16 cellular contexts compared by ENCODE assay signal in the genomic region with DNA sequence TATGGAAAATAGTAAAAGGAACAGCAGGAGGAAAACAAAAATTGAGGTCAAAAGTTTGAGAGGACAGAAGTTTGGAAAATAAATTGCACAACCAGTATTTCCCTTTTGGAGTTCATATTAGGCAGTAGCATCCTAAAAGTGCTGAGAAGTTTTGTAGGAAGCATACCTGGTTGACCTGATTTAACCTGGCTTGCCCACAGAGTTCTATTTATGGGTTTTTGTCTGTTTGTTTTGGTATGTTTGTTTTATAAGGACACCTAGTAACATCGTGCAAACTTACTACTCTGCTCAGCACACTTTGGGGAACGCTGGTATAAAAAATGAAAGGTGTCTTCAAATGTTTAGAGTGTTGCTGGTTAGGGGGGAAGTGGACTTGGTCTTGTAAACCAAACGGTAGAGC. TPM values are rescaled to one million over a fixed set of nuclear protein-coding genes. Genes with fewer than 3 reads are reported as not detected.
DNase-seq lines count a peak whose midpoint lies in the region; ATAC-seq, FAIRE-seq and TF ChIP-seq lines count a peak whose summit lies in the region.
"Had no signal": no experiment of that assay in that cellular context is flagged by ENCODE, and none has a peak within 500 bp of the region (broad histone marks: within the 10 kb centered on the region; RNA-seq: fewer than 3 reads in every experiment).

No MANE protein-coding gene starts in this region.

- H3K36me3 ChIP-seq in liver (ENCODE audit: control insufficient read depth in 4 of 4, insufficient read depth in 3 of 4, low read depth in 1 of 4, low read length in 3 of 4) = no peaks in the 10 kb centered on the region
- no peaks in the 10 kb centered on the region for H3K36me3 ChIP-seq in HepG2 (replicated peaks in 1 of 2; ENCODE audit: control insufficient read depth in 1 of 2, insufficient read depth in 2 of 2, low read length in 2 of 2)
- peaks cover 10% of the 10 kb centered on the region; the same call in 1 of the 2 replicates for H3K36me3 ChIP-seq in PC-9 (ENCODE audit: low read depth)
- peaks cover 2 to 7% (median 4%) of the 10 kb centered on the region in 5 donors for H3K36me3 ChIP-seq in subcutaneous abdominal adipose tissue (ENCODE audit: control insufficient read depth in 5 of 5, insufficient read depth in 5 of 5, low read length in 5 of 5)
- H3K36me3 ChIP-seq in esophagus squamous epithelium = peaks cover 0 to 15% (median 0%) of the 10 kb centered on the region in 3 donors

- CTCF ChIA-PET in HepG2 (lab: Yijun Ruan, JAX; ENCODE audit: low intra/inter-chr PET ratio, low total read pairs) (no interaction called here), PC-9 (lab: Charles Lee) (no interaction called here), GM10248 (lab: Yijun Ruan, JAX) (no interaction called here)

- H3K27me3 ChIP-seq in liver (ENCODE audit: control insufficient read depth in 4 of 4, insufficient read depth in 4 of 4, low read length in 3 of 4) (no peaks in the 10 kb centered on the region), HepG2 (ENCODE audit: control insufficient read depth in 1 of 2, insufficient read depth in 2 of 2, low read length in 2 of 2) (no peaks in the 10 kb centered on the region), PC-9 (ENCODE audit: insufficient read depth, low read depth) (no peaks in the 10 kb centered on the region), subcutaneous abdominal adipose tissue (ENCODE audit: control insufficient read depth in 5 of 5, insufficient read depth in 4 of 5, low read length in 5 of 5) (no peaks in the 10 kb centered on the region), esophagus squamous epithelium (no peaks in the 10 kb centered on the region)

- peak in 1 of 2 donors; percentile 53 for TF ChIP-seq RAD21 in liver (IDR thresholded peaks at IDR 0.05)
- no peak for TF ChIP-seq RAD21 in HepG2 (CRISPR knock-in tag; IDR thresholded peaks at IDR 0.05)

- H3K9me2 ChIP-seq in PC-9 (ENCODE audit: insufficient read depth) = no peaks in the 10 kb centered on the region

- H3F3A ChIP-seq in PC-9 (ENCODE audit: insufficient read depth, low read depth) = no peaks in the 10 kb centered on the region

- POLR2A ChIA-PET in HepG2 (lab: Yijun Ruan, JAX) = no interaction called here
- POLR2A ChIA-PET in PC-9 (lab: Charles Lee; ENCODE audit: unreplicated experiment) = no interaction called here
- POLR2A ChIA-PET in GM10248 (lab: Yijun Ruan, JAX) = no interaction called here

- H3K4me3 ChIP-seq in liver (ENCODE audit: low read depth in 1 of 3, low read length in 3 of 3) (no peak overlapping the region), HepG2 (replicated peaks in 1 of 3; ENCODE audit: insufficient read depth in 1 of 3, low read depth in 2 of 3, low read length in 3 of 3) (no peak overlapping the region), PC-9 (no peak overlapping the region), subcutaneous abdominal adipose tissue (ENCODE audit: low read depth in 1 of 5, low read length in 5 of 5) (no peak overlapping the region), esophagus squamous epithelium (no peak overlapping the region)
- H3K4me3 ChIP-seq: GM23248 had no signal

- H3K4me2 ChIP-seq in HepG2 (ENCODE audit: low read depth, low read length) (no peak overlapping the region), PC-9 (peak overlapping the region; percentile 23)

- H3K9me3 ChIP-seq in liver (ENCODE audit: control insufficient read depth in 4 of 4, low read length in 3 of 4) (no peaks in the 10 kb centered on the region), HepG2 (ENCODE audit: low read length) (no peaks in the 10 kb centered on the region), PC-9 (ENCODE audit: insufficient read depth, low read depth) (no peaks in the 10 kb centered on the region), subcutaneous abdominal adipose tissue (ENCODE audit: control insufficient read depth in 5 of 5, low read length in 5 of 5) (no peaks in the 10 kb centered on the region), esophagus squamous epithelium (no peaks in the 10 kb centered on the region)

- peak overlapping the region; percentile 64 to 68 for H3K27ac ChIP-seq in liver (ENCODE audit: low read depth in 1 of 2, low read length in 2 of 2)
- H3K27ac ChIP-seq in HepG2 (ENCODE audit: extremely low read length, insufficient read depth, low read length) = no peak overlapping the region
- H3K27ac ChIP-seq in PC-9 = no peak overlapping the region
- H3K27ac ChIP-seq in subcutaneous abdominal adipose tissue (ENCODE audit: low read depth, low read length) = peak overlapping the region; percentile 2
- no peak overlapping the region for H3K27ac ChIP-seq in esophagus squamous epithelium
- H3K27ac ChIP-seq: GM23248 had no signal

- WGBS in liver = 16% methylated on average over 3 of the region's 3 CpGs
- 1% methylated on average over 3 of the region's 3 CpGs for WGBS in HepG2 (ENCODE audit: low lambda C conversion rate)
- 41 to 64% methylated on average over 3 of the region's 3 CpGs for WGBS in esophagus squamous epithelium, 2 donors

- no peak for TF ChIP-seq POLR2A in HepG2 (IDR thresholded peaks at IDR 0.05; ENCODE audit: insufficient read depth in 1 of 2, low read depth in 2 of 2, low read length in 2 of 2)
- no peak for TF ChIP-seq POLR2A in esophagus squamous epithelium (IDR thresholded peaks at IDR 0.05)

- intact Hi-C loops in HepG2 (cut with micrococcal nuclease; ENCODE audit: unreplicated experiment) (no loop called here), PC-9 (cut with micrococcal nuclease; ENCODE audit: unreplicated experiment) (no loop called here), esophagus squamous epithelium (cut with DNase I) (no loop called here)

- H2AFZ ChIP-seq in HepG2 (ENCODE audit: low read length) = no peak overlapping the region
- H2AFZ ChIP-seq in PC-9 = no peak overlapping the region
- H2AFZ ChIP-seq: GM23248 had no signal

- FAIRE-seq in HepG2 (lab: Jason Lieb, UNC) = no peak
- FAIRE-seq in islet of Langerhans (lab: Jason Lieb, UNC) = peak; percentile 60

- TF ChIP-seq CTCF in liver (IDR thresholded peaks at IDR 0.05; ENCODE audit: low read depth, low read length, missing input control) (no peak), HepG2 (CRISPR knock-in tag; IDR thresholded peaks at IDR 0.05) (no peak), PC-9 (conservative IDR thresholded peaks at IDR 0.05) (no peak), GM10248 (IDR thresholded peaks at IDR 0.05; ENCODE audit: control extremely low read depth, extremely low read depth, low read depth, missing control alignments) (no peak), esophagus squamous epithelium (IDR thresholded peaks at IDR 0.05) (no peak)

- H3K79me2 ChIP-seq in HepG2 (ENCODE audit: insufficient read depth, low read length) (no peaks in the 10 kb centered on the region), PC-9 (ENCODE audit: low read depth) (peaks cover 15% of the 10 kb centered on the region; the same call in 1 of the 2 replicates)

- TF ChIP-seq EP300 in HepG2 (IDR thresholded peaks at IDR 0.05; ENCODE audit: low read depth in 2 of 2, low read length in 2 of 2) (no peak), HepG2 (CRISPR knock-in tag; IDR thresholded peaks at IDR 0.05; ENCODE audit: borderline replicate concordance) (no peak)

- DNase-seq in HepG2 (ENCODE audit: low spot score) (no peak), PC-9 (no peak), GM10248 (ENCODE audit: extremely low spot score) (no peak), NCI-H82 (lab: John Stamatoyannopoulos, UW) (no peak), esophagus squamous epithelium (lab: John Stamatoyannopoulos, UW) (no peak)
- DNase-seq: AML-193, DMS79, GM23248, HCEC 1CT, NCI-H1417 treated with DMSO at 0.1 percent for 48 hours, NCI-H1930, SW 1271 had no signal

- BruUV-seq in HepG2 (replicated peaks; lab: Mats Ljungman, UMichigan) (no TSS peak), PC-9 (replicated peaks; lab: Mats Ljungman, UMichigan) (no TSS peak)

- peaks cover 0 to 17% (median 8%) of the 10 kb centered on the region in 4 donors for H3K4me1 ChIP-seq in liver (ENCODE audit: control insufficient read depth in 4 of 4, insufficient read depth in 4 of 4, low read length in 3 of 4)
- no peaks in the 10 kb centered on the region for H3K4me1 ChIP-seq in HepG2 (ENCODE audit: insufficient read depth, low read length)
- peaks cover 16% of the 10 kb centered on the region for H3K4me1 ChIP-seq in PC-9 (replicated peaks; ENCODE audit: insufficient read depth)
- H3K4me1 ChIP-seq in subcutaneous abdominal adipose tissue (ENCODE audit: control insufficient read depth in 5 of 5, insufficient read depth in 5 of 5, low read length in 5 of 5) = peaks cover 0 to 41% (median 32%) of the 10 kb centered on the region in 5 donors
- H3K4me1 ChIP-seq in esophagus squamous epithelium = peaks cover 0 to 44% (median 0%) of the 10 kb centered on the region in 3 donors

- in situ Hi-C loops in HepG2 (cut with HindIII; ENCODE audit: extremely low pct_ligation_motif_present, low pct_unique_long_range_greater_than_20kb) = no loop called here

- H3K9ac ChIP-seq in liver (ENCODE audit: low read depth in 1 of 2, low read length in 2 of 2) = peak overlapping the region in 1 of 2 donors; percentile 58
- H3K9ac ChIP-seq in HepG2 (ENCODE audit: insufficient read depth, low read depth, low read length) = no peak overlapping the region
- H3K9ac ChIP-seq in subcutaneous abdominal adipose tissue (ENCODE audit: low read length in 5 of 5) = peak overlapping the region in 1 of 5 donors; percentile 24
- H3K9ac ChIP-seq: GM23248 had no signal

- H4K20me1 ChIP-seq in HepG2 (ENCODE audit: insufficient read depth, low read length) = no peaks in the 10 kb centered on the region
- 0 out of 2 replicates have a peak, but pooled peaks cover 2% of the 10 kb centered on the region for H4K20me1 ChIP-seq in PC-9 (ENCODE audit: insufficient read depth)

- ATAC-seq in HepG2 = no peak

RNA-seq across cellular contexts. Expression of a gene that starts 15.1 kb away (rescaled TPM):
- total RNA-seq in liver (1 to 10 TPM; 4.0 to 7.6 TPM), HepG2 (2016; rRNA removed; fragmentation: Illumina TruSeq; extraction: Trizol) (not detected in 2 replicates), PC-9 (2021) (2.8 and 3.1 TPM in 2 replicates), esophagus squamous epithelium (10 to 100 TPM; 10.2 to 19.5 (median 11.9) TPM)
- polyA plus RNA-seq in liver (1 to 10 TPM; 1.2 to 3.6 TPM), HepG2 (2011; rRNA removed) (0.01 TPM in 1 of 2 replicates, not detected in the other)
- total RNA-seq in HepG2 (2016; cell fraction: cytosol; rRNA removed; fragmentation: Illumina TruSeq; extraction: Trizol; ENCODE audit: low read depth) = not detected in 2 replicates
- total RNA-seq in HepG2 (2016; cell fraction: insoluble cytoplasmic fraction; rRNA removed; fragmentation: Illumina TruSeq; extraction: Trizol) = not detected in 2 replicates
- not detected in 2 replicates for total RNA-seq in HepG2 (2016; cell fraction: membrane; rRNA removed; fragmentation: Illumina TruSeq; extraction: Trizol)
- not detected in 2 replicates for total RNA-seq in HepG2 (2016; cell fraction: nucleus; rRNA removed; fragmentation: Illumina TruSeq; extraction: Trizol)
- not detected in 2 replicates for polyA plus RNA-seq in HepG2 (2011; cell fraction: cytosol; rRNA removed)
- polyA plus RNA-seq in HepG2 (2011; cell fraction: nucleus; rRNA removed) = not detected in 2 replicates
- polyA plus RNA-seq in HepG2 (2012) = not detected in 2 replicates
- not detected in 2 replicates for polyA plus RNA-seq in HepG2 (2016; cell fraction: cytosol; fragmentation: Illumina TruSeq; extraction: Trizol; ENCODE audit: low read depth)
- not detected in 2 replicates for polyA plus RNA-seq in HepG2 (2016; cell fraction: insoluble cytoplasmic fraction; fragmentation: Illumina TruSeq; extraction: Trizol; ENCODE audit: low read depth)
- not detected in 2 replicates for polyA plus RNA-seq in HepG2 (2016; cell fraction: membrane; fragmentation: Illumina TruSeq; extraction: Trizol; ENCODE audit: low read depth)
- polyA plus RNA-seq in HepG2 (2016; cell fraction: nucleus; fragmentation: Illumina TruSeq; extraction: Trizol; ENCODE audit: insufficient read depth, low read depth) = not detected in 2 replicates
- polyA minus RNA-seq in HepG2 (2011; rRNA and poly(A)+ RNA removed; ENCODE audit: low replicate concordance) = 0.06 and 2.5 TPM in 2 replicates
- not detected in 2 replicates for polyA minus RNA-seq in HepG2 (2011; cell fraction: cytosol; rRNA and poly(A)+ RNA removed)
- not detected in 2 replicates for polyA minus RNA-seq in HepG2 (2011; cell fraction: nucleus; rRNA and poly(A)+ RNA removed)
- total RNA-seq: G401 had no signal

Comparison
In these comparisons a context has a peak if more than half of its experiments do, and no peak if none do; other contexts are left out.
1. H3K27ac ChIP-seq: peak in liver (2 of 2) and subcutaneous abdominal adipose tissue (single experiment); none in HepG2 (single experiment), PC-9 (single experiment) and esophagus squamous epithelium (0 of 4).